18 cellular contexts compared by ENCODE assay signal in genomic region chr15:36748743-36749142, GRCh38.
"Had no signal": no experiment of that assay in that cellular context is flagged by ENCODE, and none has a peak within 500 bp of the region (broad histone marks: within the 10 kb centered on the region; RNA-seq: fewer than 3 reads in every experiment).

No MANE protein-coding gene starts in this region.

- H3K27me3 Mint-ChIP-seq: central memory CD8-positive, alpha-beta T cell; effector memory CD8-positive, alpha-beta T cell; stimulated activated naive CD8-positive, alpha-beta T cell treated with anti-CD3 and anti-CD28 coated beads, Interleukin-15, amount 100 ng/mL, for 72 hours had no signal

- H3K4me3 Mint-ChIP-seq: central memory CD8-positive, alpha-beta T cell; effector memory CD8-positive, alpha-beta T cell; natural killer cell; neural progenitor cell; stimulated activated naive CD8-positive, alpha-beta T cell treated with anti-CD3 and anti-CD28 coated beads, Interleukin-15, amount 100 ng/mL, for 72 hours had no signal

- H3K9me3 Mint-ChIP-seq: central memory CD8-positive, alpha-beta T cell; effector memory CD8-positive, alpha-beta T cell; natural killer cell; neural progenitor cell; stimulated activated naive CD8-positive, alpha-beta T cell treated with anti-CD3 and anti-CD28 coated beads, Interleukin-15, amount 100 ng/mL, for 72 hours had no signal

- H3K4me1 Mint-ChIP-seq: central memory CD8-positive, alpha-beta T cell; natural killer cell; neural progenitor cell; stimulated activated naive CD8-positive, alpha-beta T cell treated with anti-CD3 and anti-CD28 coated beads, Interleukin-15, amount 100 ng/mL, for 72 hours had no signal

- ATAC-seq: effector memory CD8-positive, alpha-beta T cell; gastrocnemius medialis; left lung; lower lobe of right lung; natural killer cell; stimulated activated naive CD8-positive, alpha-beta T cell treated with anti-CD3 and anti-CD28 coated beads, Interleukin-15, amount 100 ng/mL, for 72 hours; upper lobe of right lung had no signal

- H3K36me3 Mint-ChIP-seq: natural killer cell, neural progenitor cell had no signal

- DNase-seq: colonic mucosa; dermis blood vessel endothelial cell; effector memory CD8-positive, alpha-beta T cell; foreskin fibroblast; gastrocnemius medialis; left lung; lower lobe of right lung; natural killer cell; spleen; stimulated activated CD4-positive, alpha-beta T cell treated with anti-CD3 and anti-CD28 coated beads, Interleukin-2, amount 100 ng/mL, for 48 hours; stimulated activated CD8-positive, alpha-beta memory T cell treated with anti-CD3 and anti-CD28 coated beads, Interleukin-4, amount 100 ng/mL, for 48 hours; stimulated activated naive CD4-positive, alpha-beta T cell; stimulated activated naive CD8-positive, alpha-beta T cell treated with anti-CD3 and anti-CD28 coated beads, Interleukin-15, amount 100 ng/mL, for 72 hours; transverse colon; upper lobe of right lung; uterus had no signal

- H3K27ac Mint-ChIP-seq: effector memory CD8-positive, alpha-beta T cell; natural killer cell; neural progenitor cell; stimulated activated naive CD8-positive, alpha-beta T cell treated with anti-CD3 and anti-CD28 coated beads, Interleukin-15, amount 100 ng/mL, for 72 hours had no signal
